In genomic region chr14:67426983-67427601, GRCh38 we compare ENCODE assay signal across 8 cellular contexts. TPM values are rescaled to one million over a fixed set of nuclear protein-coding genes. Genes with fewer than 3 reads are reported as not detected.
A peak's percentile ranks its signal among the peaks of the same experiment; 100 is the strongest.
DNase-seq lines count a peak whose midpoint lies in the region; ATAC-seq, FAIRE-seq and TF ChIP-seq lines count a peak whose summit lies in the region.

No MANE protein-coding gene starts in this region.

- H3K4me3 Mint-ChIP-seq in T-helper 17 cell = no peak overlapping the region

- no peaks in the 10 kb centered on the region for H3K36me3 ChIP-seq in gastrocnemius medialis

- no peak for TF ChIP-seq POLR2A in gastrocnemius medialis (IDR thresholded peaks at IDR 0.05)

- H3K27me3 Mint-ChIP-seq in T-helper 17 cell = peaks cover 39% of the 10 kb centered on the region

- ATAC-seq in T-helper 17 cell (peak; percentile 93), gastrocnemius medialis (peak; percentile 80 to 90), GM19452 (IDR thresholded peaks at IDR 0.05; ENCODE audit: unreplicated experiment) (no peak)

- no peaks in the 10 kb centered on the region for H3K36me3 Mint-ChIP-seq in T-helper 17 cell (ENCODE audit: low read depth)

- H3K27me3 ChIP-seq in gastrocnemius medialis = peaks cover 0 to 8% (median 3%) of the 10 kb centered on the region in 3 donors

- in situ Hi-C loops in gastrocnemius medialis (cut with MboI; ENCODE audit: low sequenced_read_pairs in 4 of 4) = loop anchor here (5.0 to 25.0 kb wide), 5 partner anchors 138 to 285 kb away; partner anchors contain the start of gene RDH12 (in 3 of the 4)

- peak; percentile 48 for DNase-seq in AG09319 (ENCODE audit: extremely low read depth, low read depth)
- peak; percentile 80 for DNase-seq in GM19239 (ENCODE audit: insufficient read length, low spot score)
- DNase-seq in NCI-H1694 (lab: John Stamatoyannopoulos, UW) = peak; percentile 77
- peak; percentile 43 to 62 (median 48) for DNase-seq in T-helper 17 cell
- peak in 53 of 56 donors; percentile 13 to 80 (median 53) for DNase-seq in amygdala (lab: John Stamatoyannopoulos, UW)
- peak; percentile 80 for DNase-seq in hepatic stellate cell (ENCODE audit: low spot score)
- DNase-seq in gastrocnemius medialis = peak; percentile 56 to 64

- TF ChIP-seq CTCF in AG09319 (IDR thresholded peaks at IDR 0.05; ENCODE audit: low read depth, low read length) (peak; percentile 87), gastrocnemius medialis (IDR thresholded peaks at IDR 0.05 in 4 of 5, conservative IDR thresholded peaks at IDR 0.05 in 1 of 5) (peak; percentile 67 to 84 (median 81))

- no peak overlapping the region for H3K27ac ChIP-seq in gastrocnemius medialis

- peaks cover 5% of the 10 kb centered on the region for H3K4me1 Mint-ChIP-seq in T-helper 17 cell

- H3K4me1 ChIP-seq in gastrocnemius medialis = peaks cover 4 to 7% of the 10 kb centered on the region in 2 donors

- H3K27ac Mint-ChIP-seq in T-helper 17 cell = no peak overlapping the region

- intact Hi-C loops in gastrocnemius medialis (cut with DNase I; ENCODE audit: low total_unique reads) = loop anchor here (1.0 to 10.0 kb wide), 4 partner anchors 60 to 275 kb away; partner anchors contain the start of genes RDH12 and TMEM229B

- no peaks in the 10 kb centered on the region for H3K9me3 ChIP-seq in T-helper 17 cell (ENCODE audit: control insufficient read depth, low read length, poor library complexity, severe bottlenecking)
- no peaks in the 10 kb centered on the region for H3K9me3 ChIP-seq in gastrocnemius medialis

- peak; percentile 87 for FAIRE-seq in GM19239 (lab: Jason Lieb, UNC)

- H3K4me3 ChIP-seq in gastrocnemius medialis = no peak overlapping the region

RNA-seq across cellular contexts. Expression of gene PLEK2, which starts 15.1 kb away (rescaled TPM):
- total RNA-seq in T-helper 17 cell = 1 to 10 TPM; 1.7 to 2.1 TPM
- under 1 TPM in 2 of 4 donors, not detected in 2; 0.44 to 0.94 TPM for total RNA-seq in gastrocnemius medialis
